In genomic region chr12:118098911-118099671, GRCh38 we compare ENCODE assay signal across 16 cellular contexts. TPM values are rescaled to one million over a fixed set of nuclear protein-coding genes. Genes with fewer than 3 reads are reported as not detected.
A peak's percentile ranks its signal among the peaks of the same experiment; 100 is the strongest.
DNase-seq lines count a peak whose midpoint lies in the region; ATAC-seq and TF ChIP-seq lines count a peak whose summit lies in the region.
"Had no signal": no experiment of that assay in that cellular context is flagged by ENCODE, and none has a peak within 500 bp of the region (broad histone marks: within the 10 kb centered on the region; RNA-seq: fewer than 3 reads in every experiment).

No MANE protein-coding gene starts in this region.

- peaks cover 25% of the 10 kb centered on the region for H3K27me3 Mint-ChIP-seq in activated T-helper 1 cell treated with anti-CD3 and anti-CD28 coated beads, Interleukin-12 subunit alpha, Interleukin-12 subunit beta, Interleukin-2, Interleukin-4 antibody, amounts not matched to agents 30 ng/mL and 10 ng/mL and 1 ng/mL, durations not matched to agents 14 hours and 24 hours and 36 hours (ENCODE audit: insufficient read depth)

- H3K4me1 Mint-ChIP-seq in activated T-helper 1 cell treated with anti-CD3 and anti-CD28 coated beads, Interleukin-12 subunit alpha, Interleukin-12 subunit beta, Interleukin-2, Interleukin-4 antibody, amounts not matched to agents 30 ng/mL and 10 ng/mL and 1 ng/mL, durations not matched to agents 14 hours and 24 hours and 36 hours (ENCODE audit: low read depth) = peaks cover 5% of the 10 kb centered on the region

- no TSS peak for BruUV-seq in HCT116 (replicated peaks; lab: Mats Ljungman, UMichigan)

- peaks cover 0 to 3% of the 10 kb centered on the region in 2 experiments; a peak in 1 of 4 replicates for H3K36me3 ChIP-seq in HCT116 (ENCODE audit: control insufficient read depth in 1 of 2, insufficient read depth in 2 of 2, low read length in 2 of 2)
- peaks cover 2% of the 10 kb centered on the region; the same call in 1 of the 2 replicates for H3K36me3 ChIP-seq in WERI-Rb-1
- no peaks in the 10 kb centered on the region for H3K36me3 ChIP-seq in psoas muscle (ENCODE audit: insufficient read depth in 1 of 2, low read depth in 1 of 2)
- H3K36me3 ChIP-seq: right lobe of liver had no signal

- H3K4me3 ChIP-seq in HCT116 (replicated peaks in 1 of 2; ENCODE audit: low read depth in 1 of 2, low read length in 2 of 2) = no peak overlapping the region
- H3K4me3 ChIP-seq in WERI-Rb-1 (ENCODE audit: low read depth, low read length) = no peak overlapping the region
- no peak overlapping the region for H3K4me3 ChIP-seq in psoas muscle
- H3K4me3 ChIP-seq: right lobe of liver had no signal

- RAD21 ChIA-PET in HCT116 (lab: Charles Lee; ENCODE audit: low non-redundant PET in 1 of 2, low total read pairs in 2 of 2, uncharacterized antibody in 2 of 2, unreplicated experiment in 2 of 2) = no interaction called here

- H4K20me1 ChIP-seq in HCT116 (ENCODE audit: insufficient read depth) = no peaks in the 10 kb centered on the region

- peaks cover 31 to 38% of the 10 kb centered on the region in 2 experiments for H3K4me1 ChIP-seq in HCT116 (ENCODE audit: control insufficient read depth in 1 of 2, insufficient read depth in 2 of 2, low read length in 2 of 2)
- H3K4me1 ChIP-seq in psoas muscle = peaks cover 17% of the 10 kb centered on the region

- no peak overlapping the region for H3K9ac ChIP-seq in HCT116 (ENCODE audit: low read length)

- no peaks in the 10 kb centered on the region for H3K27me3 ChIP-seq in HCT116 (ENCODE audit: insufficient read depth, low read length)
- H3K27me3 ChIP-seq in WERI-Rb-1 (ENCODE audit: insufficient read depth, low read depth, severe bottlenecking) = no peaks in the 10 kb centered on the region
- H3K27me3 ChIP-seq in psoas muscle (ENCODE audit: insufficient read depth in 3 of 3, low read length in 2 of 3) = no peaks in the 10 kb centered on the region
- H3K27me3 ChIP-seq: right lobe of liver had no signal

- no peak overlapping the region for H3K4me3 Mint-ChIP-seq in activated T-helper 1 cell treated with anti-CD3 and anti-CD28 coated beads, Interleukin-12 subunit alpha, Interleukin-12 subunit beta, Interleukin-2, Interleukin-4 antibody, amounts not matched to agents 30 ng/mL and 10 ng/mL and 1 ng/mL, durations not matched to agents 14 hours and 24 hours and 36 hours
- H3K4me3 Mint-ChIP-seq: activated naive CD4-positive, alpha-beta T cell treated with anti-CD3 and anti-CD28 coated beads, Interleukin-2, amount 50 U/mL, for 24 hours; CD4-positive, alpha-beta memory T cell had no signal

- no peaks in the 10 kb centered on the region for H3K9me3 Mint-ChIP-seq in activated T-helper 1 cell treated with anti-CD3 and anti-CD28 coated beads, Interleukin-12 subunit alpha, Interleukin-12 subunit beta, Interleukin-2, Interleukin-4 antibody, amounts not matched to agents 30 ng/mL and 10 ng/mL and 1 ng/mL, durations not matched to agents 14 hours and 24 hours and 36 hours
- H3K9me3 Mint-ChIP-seq: activated naive CD4-positive, alpha-beta T cell treated with anti-CD3 and anti-CD28 coated beads, Interleukin-2, amount 50 U/mL, for 24 hours; CD4-positive, alpha-beta memory T cell had no signal

- DNase-seq in HCT116 (ENCODE audit: low read depth, low spot score) (no peak), NCI-H2171 treated with DMSO at 0.1 percent for 48 hours (lab: John Stamatoyannopoulos, UW) (peak; percentile 51), WERI-Rb-1 (peak; percentile 81), T-helper 9 cell (no peak), psoas muscle (no peak)
- no peak for DNase-seq in activated T-helper 1 cell treated with anti-CD3 and anti-CD28 coated beads, Interleukin-12 subunit alpha, Interleukin-12 subunit beta, Interleukin-2, Interleukin-4 antibody, amounts not matched to agents 30 ng/mL and 10 ng/mL and 1 ng/mL, durations not matched to agents 14 hours and 24 hours and 36 hours (ENCODE audit: low spot score)
- no peak for DNase-seq in activated CD4-positive, alpha-beta T cell treated with anti-CD3 and anti-CD28 coated beads for 4 hours
- DNase-seq: CD4-positive, alpha-beta memory T cell; foreskin melanocyte; IMR-90; MV-4-11; NCI-H524; occipital lobe; right lobe of liver had no signal

- CTCF ChIA-PET in HCT116 (lab: Charles Lee) = no interaction called here

- H3K9me2 ChIP-seq in HCT116 (ENCODE audit: insufficient read depth) = no peaks in the 10 kb centered on the region

- POLR2A ChIA-PET in HCT116 (lab: Charles Lee) = no interaction called here

- peak overlapping the region; percentile 50 for H3K4me2 ChIP-seq in HCT116 (ENCODE audit: low read length)

- no peak for TF ChIP-seq RAD21 in HCT116 (IDR thresholded peaks at IDR 0.05; ENCODE audit: low read depth)

- intact Hi-C loops in HCT116 (cut with micrococcal nuclease) (no loop called here), psoas muscle (cut with DNase I) (no loop called here)
- intact Hi-C loops in activated T-helper 1 cell treated with anti-CD3 and anti-CD28 coated beads, Interleukin-12 subunit alpha, Interleukin-12 subunit beta, Interleukin-2, Interleukin-4 antibody, amounts not matched to agents 30 ng/mL and 10 ng/mL and 1 ng/mL, durations not matched to agents 14 hours and 24 hours and 36 hours (cut with micrococcal nuclease) = no loop called here

- H3K27ac Mint-ChIP-seq in activated T-helper 1 cell treated with anti-CD3 and anti-CD28 coated beads, Interleukin-12 subunit alpha, Interleukin-12 subunit beta, Interleukin-2, Interleukin-4 antibody, amounts not matched to agents 30 ng/mL and 10 ng/mL and 1 ng/mL, durations not matched to agents 14 hours and 24 hours and 36 hours = no peak overlapping the region
- H3K27ac Mint-ChIP-seq: activated naive CD4-positive, alpha-beta T cell treated with anti-CD3 and anti-CD28 coated beads, Interleukin-2, amount 50 U/mL, for 24 hours; CD4-positive, alpha-beta memory T cell had no signal

- H3K9me3 ChIP-seq in HCT116 (ENCODE audit: control insufficient read depth in 1 of 2, insufficient read depth in 1 of 2, low read depth in 1 of 2, low read length in 2 of 2) (no peaks in the 10 kb centered on the region), WERI-Rb-1 (ENCODE audit: severe bottlenecking) (no peaks in the 10 kb centered on the region), psoas muscle (no peaks in the 10 kb centered on the region)
- H3K9me3 ChIP-seq: right lobe of liver had no signal

- TF ChIP-seq CTCF in C4-2B (conservative IDR thresholded peaks at IDR 0.05) (no peak), HCT116 (IDR thresholded peaks at IDR 0.05 in 2 of 3, conservative IDR thresholded peaks at IDR 0.05 in 1 of 3; ENCODE audit: borderline replicate concordance in 1 of 3, insufficient read depth in 1 of 3, low read depth in 2 of 3, low read length in 2 of 3) (no peak), WERI-Rb-1 (IDR thresholded peaks at IDR 0.05; ENCODE audit: low read depth, low read length) (no peak), psoas muscle (IDR thresholded peaks at IDR 0.05) (no peak)

- ATAC-seq in HCT116 = no peak
- ATAC-seq in psoas muscle = no peak
- ATAC-seq: right lobe of liver had no signal

- H2AFZ ChIP-seq in HCT116 (ENCODE audit: low read depth, low read length, poor library complexity, severe bottlenecking) = no peak overlapping the region

- TF ChIP-seq POLR2A in HCT116 (IDR thresholded peaks at IDR 0.05; ENCODE audit: borderline replicate concordance, extremely low read depth, insufficient read depth, insufficient read length) = no peak

- 86 to 92% (median 87%) methylated on average over 12 of the region's 12 CpGs for WGBS in psoas muscle, 3 donors

- H3K36me3 Mint-ChIP-seq in activated T-helper 1 cell treated with anti-CD3 and anti-CD28 coated beads, Interleukin-12 subunit alpha, Interleukin-12 subunit beta, Interleukin-2, Interleukin-4 antibody, amounts not matched to agents 30 ng/mL and 10 ng/mL and 1 ng/mL, durations not matched to agents 14 hours and 24 hours and 36 hours (ENCODE audit: low read depth) = peaks cover 2% of the 10 kb centered on the region
- H3K36me3 Mint-ChIP-seq: activated naive CD4-positive, alpha-beta T cell treated with anti-CD3 and anti-CD28 coated beads, Interleukin-2, amount 50 U/mL, for 24 hours had no signal

- no peaks in the 10 kb centered on the region for H3K79me2 ChIP-seq in HCT116 (ENCODE audit: insufficient read depth, low read length)

- H3K27ac ChIP-seq in C4-2B (peak overlapping the region; percentile 55), HCT116 (ENCODE audit: low read depth, low read length) (no peak overlapping the region), WERI-Rb-1 (peak overlapping the region; percentile 3), psoas muscle (no peak overlapping the region)
- H3K27ac ChIP-seq: right lobe of liver had no signal

TF ChIP-seq in HCT116, 20 proteins besides CTCF, POLR2A, EP300 and RAD21 (continues in another document):
- TF ChIP-seq TCF7L2 (IDR thresholded peaks at IDR 0.05; ENCODE audit: borderline replicate concordance, extremely low read depth, insufficient read depth, insufficient read length) (peak; percentile 13), CEBPB (IDR thresholded peaks at IDR 0.05; ENCODE audit: low read depth) (0 out of 2 replicates have a peak, but pooled peaks have one; percentile 20), SRF (IDR thresholded peaks at IDR 0.05; ENCODE audit: low read depth) (no peak), YY1 (IDR thresholded peaks at IDR 0.05; ENCODE audit: extremely low read depth, insufficient replicate concordance, low read depth, low read length) (no peak), FOSL1 (IDR thresholded peaks at IDR 0.05; ENCODE audit: low read depth) (peak; percentile 10; the same call in 1 of the 2 replicates)

RNA-seq across cellular contexts. Expression of gene VSIG10, which starts 4.7 kb away (rescaled TPM):
- total RNA-seq in HCT116 (2021; ENCODE audit: unreplicated experiment) (42.6 TPM), psoas muscle (10 to 100 TPM in 2 of 4 donors, 1 to 10 TPM in 2; 7.3 to 13.9 (median 10.8) TPM)
- polyA plus RNA-seq in HCT116 (2012) = 14.6 and 19.7 TPM in 2 replicates
- total RNA-seq in activated T-helper 1 cell treated with anti-CD3 and anti-CD28 coated beads, Interleukin-12 subunit alpha, Interleukin-12 subunit beta, Interleukin-2, Interleukin-4 antibody, amounts not matched to agents 30 ng/mL and 10 ng/mL and 1 ng/mL, durations not matched to agents 14 hours and 24 hours and 36 hours = 15.1 and 16.0 TPM in 2 replicates
- polyA plus RNA-seq in psoas muscle = 10 to 100 TPM in 2 of 3 donors, 1 to 10 TPM in 1; 4.8 to 12.8 (median 10.7) TPM

RNA-seq across cellular contexts. Expression of gene PEBP1, which starts 36.8 kb away (rescaled TPM):
- total RNA-seq in HCT116 (2021; ENCODE audit: unreplicated experiment) (220 TPM), psoas muscle (100 to 1,000 TPM; 211 to 326 (median 249) TPM)
- 190 and 201 TPM in 2 replicates for polyA plus RNA-seq in HCT116 (2012)
- total RNA-seq in activated T-helper 1 cell treated with anti-CD3 and anti-CD28 coated beads, Interleukin-12 subunit alpha, Interleukin-12 subunit beta, Interleukin-2, Interleukin-4 antibody, amounts not matched to agents 30 ng/mL and 10 ng/mL and 1 ng/mL, durations not matched to agents 14 hours and 24 hours and 36 hours = 200 and 205 TPM in 2 replicates
- polyA plus RNA-seq in psoas muscle = 100 to 1,000 TPM; 144 to 287 (median 258) TPM

RNA-seq across cellular contexts. Expression of gene WSB2, which starts 38.1 kb away (rescaled TPM):
- total RNA-seq in HCT116 (2021; ENCODE audit: unreplicated experiment) = 97.0 TPM
- 54.9 and 72.2 TPM in 2 replicates for polyA plus RNA-seq in HCT116 (2012)
- 122 and 127 TPM in 2 replicates for total RNA-seq in activated T-helper 1 cell treated with anti-CD3 and anti-CD28 coated beads, Interleukin-12 subunit alpha, Interleukin-12 subunit beta, Interleukin-2, Interleukin-4 antibody, amounts not matched to agents 30 ng/mL and 10 ng/mL and 1 ng/mL, durations not matched to agents 14 hours and 24 hours and 36 hours
- total RNA-seq in psoas muscle = 10 to 100 TPM; 74.4 to 96.4 (median 83.4) TPM
- 100 to 1,000 TPM in 2 of 3 donors, 10 to 100 TPM in 1; 63.8 to 113 (median 110) TPM for polyA plus RNA-seq in psoas muscle

Comparison
In these comparisons a context has a peak if more than half of its experiments do, and no peak if none do; other contexts are left out.
1. H3K27ac ChIP-seq: peak in C4-2B (single experiment) and WERI-Rb-1 (single experiment); none in HCT116 (single experiment) and psoas muscle (single experiment).
2. DNase-seq: peak in NCI-H2171 treated with DMSO at 0.1 percent for 48 hours (single experiment) and WERI-Rb-1 (single experiment); none in HCT116 (single experiment), T-helper 9 cell (single experiment), activated T-helper 1 cell treated with anti-CD3 and anti-CD28 coated beads, Interleukin-12 subunit alpha, Interleukin-12 subunit beta, Interleukin-2, Interleukin-4 antibody, amounts not matched to agents 30 ng/mL and 10 ng/mL and 1 ng/mL, durations not matched to agents 14 hours and 24 hours and 36 hours (single experiment), activated CD4-positive, alpha-beta T cell treated with anti-CD3 and anti-CD28 coated beads for 4 hours (0 of 2) and psoas muscle (0 of 2).